ENCODE assay signal across 24 cellular contexts in the genomic region with DNA sequence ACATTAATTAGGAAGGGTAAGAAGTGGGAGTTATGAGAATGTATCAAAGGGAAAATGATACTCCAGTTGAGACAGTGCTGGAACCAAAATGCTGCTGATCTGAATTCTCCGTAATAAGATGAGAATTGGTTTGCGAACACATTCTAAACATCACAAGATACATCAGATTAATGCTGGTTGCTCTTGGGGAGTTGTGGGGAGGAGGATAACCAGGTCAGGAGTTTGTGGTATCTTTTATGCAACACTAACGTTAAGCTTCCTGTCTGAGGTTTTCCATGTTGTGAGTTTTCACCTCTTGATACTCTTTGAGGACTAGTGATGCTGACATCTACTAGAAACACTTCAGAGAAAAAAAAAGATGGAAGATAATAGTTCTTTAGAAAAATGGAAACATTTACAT. TPM values are rescaled to one million over a fixed set of nuclear protein-coding genes. Genes with fewer than 3 reads are reported as not detected.
A peak's percentile ranks its signal among the peaks of the same experiment; 100 is the strongest.
DNase-seq lines count a peak whose midpoint lies in the region; ATAC-seq and TF ChIP-seq lines count a peak whose summit lies in the region.
"Had no signal": no experiment of that assay in that cellular context is flagged by ENCODE, and none has a peak within 500 bp of the region (broad histone marks: within the 10 kb centered on the region; RNA-seq: fewer than 3 reads in every experiment).

No MANE protein-coding gene starts in this region.

- H3K27ac ChIP-seq in adrenal gland, result no peak overlapping the region
- H3K27ac ChIP-seq: breast epithelium, neural progenitor cell, RWPE1, uterus had no signal

- 72 to 81% (median 77%) methylated on average over 3 of the region's 3 CpGs for WGBS in adrenal gland, 4 donors

- H3K4me3 Mint-ChIP-seq in activated T-cell treated with anti-CD3 and anti-CD28 coated beads, Interleukin-2, amount 50 U/mL, for 4 hours, result peak overlapping the region; percentile 27
- peak overlapping the region; percentile 84 for H3K4me3 Mint-ChIP-seq in T-helper 17 cell
- H3K4me3 Mint-ChIP-seq in effector memory CD8-positive, alpha-beta T cell, result peak overlapping the region; percentile 45 to 68
- H3K4me3 Mint-ChIP-seq: endodermal cell, neural progenitor cell had no signal

- no peaks in the 10 kb centered on the region for H3K36me3 ChIP-seq in adrenal gland (replicated peaks in 1 of 2)
- H3K36me3 ChIP-seq: breast epithelium, neural progenitor cell, uterus had no signal

- no peaks in the 10 kb centered on the region for H3K27me3 ChIP-seq in adrenal gland
- H3K27me3 ChIP-seq: breast epithelium, neural progenitor cell, uterus had no signal

- intact Hi-C loops in adrenal gland (cut with DNase I), result no loop called here

- peaks cover 16% of the 10 kb centered on the region for H3K4me1 Mint-ChIP-seq in activated T-cell treated with anti-CD3 and anti-CD28 coated beads, Interleukin-2, amount 50 U/mL, for 4 hours (ENCODE audit: low read depth)
- peaks cover 16% of the 10 kb centered on the region for H3K4me1 Mint-ChIP-seq in T-helper 17 cell
- H3K4me1 Mint-ChIP-seq in effector memory CD8-positive, alpha-beta T cell (ENCODE audit: low read depth in 2 of 2), result peaks cover 9 to 11% of the 10 kb centered on the region in 2 donors
- H3K4me1 Mint-ChIP-seq: endodermal cell, neural progenitor cell had no signal

- no peaks in the 10 kb centered on the region for H3K9me3 Mint-ChIP-seq in activated T-cell treated with anti-CD3 and anti-CD28 coated beads, Interleukin-2, amount 50 U/mL, for 4 hours
- H3K9me3 Mint-ChIP-seq in effector memory CD8-positive, alpha-beta T cell, result no peaks in the 10 kb centered on the region
- H3K9me3 Mint-ChIP-seq: endodermal cell, neural progenitor cell had no signal

- no peaks in the 10 kb centered on the region for H3K4me1 ChIP-seq in adrenal gland (replicated peaks in 1 of 2)
- H3K4me1 ChIP-seq: breast epithelium, neural progenitor cell, uterus had no signal

- peak overlapping the region; percentile 89 for H3K27ac Mint-ChIP-seq in T-helper 17 cell
- peak overlapping the region; percentile 52 to 70 for H3K27ac Mint-ChIP-seq in effector memory CD8-positive, alpha-beta T cell
- H3K27ac Mint-ChIP-seq: endodermal cell, neural progenitor cell had no signal

- no peaks in the 10 kb centered on the region for H3K36me3 Mint-ChIP-seq in activated T-cell treated with anti-CD3 and anti-CD28 coated beads, Interleukin-2, amount 50 U/mL, for 4 hours (ENCODE audit: insufficient read depth)
- H3K36me3 Mint-ChIP-seq in T-helper 17 cell (ENCODE audit: low read depth), result no peaks in the 10 kb centered on the region
- no peaks in the 10 kb centered on the region for H3K36me3 Mint-ChIP-seq in effector memory CD8-positive, alpha-beta T cell (ENCODE audit: insufficient read depth)
- H3K36me3 Mint-ChIP-seq: neural progenitor cell had no signal

- no peak for TF ChIP-seq POLR2A in adrenal gland (IDR thresholded peaks at IDR 0.05)

- no peak for DNase-seq in activated T-cell treated with anti-CD3 and anti-CD28 coated beads, Interleukin-2, amount 50 U/mL, for 4 hours
- no peak for DNase-seq in activated T-cell treated with anti-CD3 and anti-CD28 coated beads, Interleukin-2, amount 50 U/mL, for 48 hours
- DNase-seq in T-helper 17 cell (no peak), adrenal gland (no peak)
- peak; percentile 2 to 17 (median 17) for DNase-seq in effector memory CD8-positive, alpha-beta T cell
- no peak for DNase-seq in NK-92 treated with Interleukin-12 subunit alpha and Interleukin-12 subunit beta, amount 100 ng/mL, for 24 hours (lab: John Stamatoyannopoulos, UW)
- DNase-seq: ACHN; activated CD4-positive, alpha-beta T cell treated with anti-CD3 and anti-CD28 coated beads for 48 hours; activated gamma-delta T cell treated with Interleukin-2 at 50 U/mL for 16 hours; DMS 273 treated with DMSO at 0.1 percent for 48 hours; endodermal cell; KG1; NCI-H1694; NCI-H526; stimulated activated CD4-positive, alpha-beta T cell treated with anti-CD3 and anti-CD28 coated beads, Interleukin-4, amount 100 ng/mL, for 4 hours; uterus had no signal

- no peaks in the 10 kb centered on the region for H3K9me3 ChIP-seq in T-helper 17 cell (ENCODE audit: control insufficient read depth, low read length, poor library complexity, severe bottlenecking)
- H3K9me3 ChIP-seq in adrenal gland (replicated peaks in 1 of 3), result no peaks in the 10 kb centered on the region
- H3K9me3 ChIP-seq: breast epithelium, uterus had no signal

- no peaks in the 10 kb centered on the region for H3K27me3 Mint-ChIP-seq in activated T-cell treated with anti-CD3 and anti-CD28 coated beads, Interleukin-2, amount 50 U/mL, for 4 hours (ENCODE audit: low read depth)
- no peaks in the 10 kb centered on the region for H3K27me3 Mint-ChIP-seq in T-helper 17 cell
- H3K27me3 Mint-ChIP-seq in effector memory CD8-positive, alpha-beta T cell, result no peaks in the 10 kb centered on the region

- ATAC-seq in activated T-cell treated with anti-CD3 and anti-CD28 coated beads, Interleukin-2, amount 50 U/mL, for 4 hours, result peak in 1 of 2 donors; percentile 51
- ATAC-seq in T-helper 17 cell, result peak; percentile 99
- peak; percentile 98 for ATAC-seq in effector memory CD8-positive, alpha-beta T cell (replicated peaks)
- no peak for ATAC-seq in GM18873 (IDR thresholded peaks at IDR 0.05; ENCODE audit: low FRiP score, unreplicated experiment)
- no peak for ATAC-seq in GM19397 (IDR thresholded peaks at IDR 0.05; ENCODE audit: unreplicated experiment)
- ATAC-seq: sciatic nerve had no signal

- no peak for TF ChIP-seq CTCF in adrenal gland (IDR thresholded peaks at IDR 0.05)

- no peak overlapping the region for H3K4me3 ChIP-seq in adrenal gland
- H3K4me3 ChIP-seq: breast epithelium, lung, neural progenitor cell, uterus had no signal

RNA-seq across cellular contexts. Expression of a gene that starts 47.2 kb away (rescaled TPM):
- total RNA-seq in activated T-cell treated with anti-CD3 and anti-CD28 coated beads, Interleukin-2, amount 50 U/mL, for 4 hours, result 1 to 10 TPM in 1 of 3 donors, under 1 TPM in 2; 0.47 to 1.8 (median 0.83) TPM
- 1 to 10 TPM; 1.1 to 1.2 TPM for total RNA-seq in T-helper 17 cell
- total RNA-seq in adrenal gland, result 10 to 100 TPM in 1 of 8 donors, 1 to 10 TPM in 7; 3.1 to 10.6 (median 6.8) TPM
- polyA plus RNA-seq in adrenal gland, result 10 to 100 TPM in 2 of 3 donors, 1 to 10 TPM in 1; 4.1 to 21.9 (median 17.8) TPM
- total RNA-seq: H1 had no signal

Comparison
In these comparisons a context has a peak if more than half of its experiments do, and no peak if none do; other contexts are left out.
1. ATAC-seq: peak in T-helper 17 cell (single experiment) and effector memory CD8-positive, alpha-beta T cell (single experiment); none in GM18873 (single experiment) and GM19397 (single experiment).
2. DNase-seq: peak in effector memory CD8-positive, alpha-beta T cell (3 of 3); none in activated T-cell treated with anti-CD3 and anti-CD28 coated beads, Interleukin-2, amount 50 U/mL, for 4 hours (single experiment), activated T-cell treated with anti-CD3 and anti-CD28 coated beads, Interleukin-2, amount 50 U/mL, for 48 hours (0 of 2), T-helper 17 cell (0 of 3), adrenal gland (0 of 7) and NK-92 treated with Interleukin-12 subunit alpha and Interleukin-12 subunit beta, amount 100 ng/mL, for 24 hours (single experiment).
3. H3K4me3 Mint-ChIP-seq: peak in every context shown above with its lines; median percentile 84 in T-helper 17 cell; 56 in effector memory CD8-positive, alpha-beta T cell; 27 in activated T-cell treated with anti-CD3 and anti-CD28 coated beads, Interleukin-2, amount 50 U/mL, for 4 hours.